In the genomic region with DNA sequence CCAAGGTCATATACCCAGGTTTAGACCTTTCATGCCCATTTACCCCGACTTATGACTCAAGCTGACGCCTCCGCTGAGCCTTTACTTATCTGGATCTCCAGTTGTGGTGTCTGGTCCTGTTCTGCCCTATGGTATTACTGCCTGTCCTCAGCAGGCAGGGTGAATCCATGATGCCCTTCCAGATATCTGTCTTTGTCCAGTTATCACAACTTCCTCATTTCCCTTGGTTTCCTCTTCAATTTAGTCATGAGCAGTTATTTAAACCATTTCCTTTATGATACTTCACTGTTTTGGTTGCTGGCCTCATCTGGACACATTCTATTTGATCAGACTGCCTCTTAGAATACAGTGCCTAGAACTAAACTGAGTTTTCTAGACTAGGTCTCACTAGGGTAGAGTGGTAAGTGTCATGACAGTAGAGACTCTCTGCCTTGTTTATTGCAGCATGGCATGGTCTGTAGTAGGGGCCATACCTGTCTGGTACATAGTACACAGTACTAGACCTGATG, we compare ENCODE assay signal across 9 cellular contexts.
DNase-seq lines count a peak whose midpoint lies in the region; ATAC-seq and TF ChIP-seq lines count a peak whose summit lies in the region.
"Had no signal": no experiment of that assay in that cellular context is flagged by ENCODE, and none has a peak within 500 bp of the region (broad histone marks: within the 10 kb centered on the region; RNA-seq: fewer than 3 reads in every experiment).

No MANE protein-coding gene starts in this region.

- peak; percentile 14 for DNase-seq in AG10803 (ENCODE audit: low read depth)
- no peak for DNase-seq in activated T-helper 2 cell treated with anti-CD3 and anti-CD28 coated beads, Interferon-gamma antibody, Interleukin-2, Interleukin-4, amounts not matched to agents 10 μg/mL and 5 μg/mL and 100 μg/mL, durations not matched to agents 14 hours and 24 hours and 36 hours (ENCODE audit: low spot score)
- no peak for DNase-seq in lower lobe of right lung
- no peak for DNase-seq in GM13977 (ENCODE audit: low spot score)
- no peak for DNase-seq in activated gamma-delta T cell (lab: John Stamatoyannopoulos, UW)
- no peak for DNase-seq in left ventricle myocardium inferior

- H3K4me1 ChIP-seq in lower lobe of right lung (no peaks in the 10 kb centered on the region), left ventricle myocardium inferior (no peaks in the 10 kb centered on the region)

- no peaks in the 10 kb centered on the region for H3K27me3 Mint-ChIP-seq in activated T-helper 2 cell treated with anti-CD3 and anti-CD28 coated beads, Interferon-gamma antibody, Interleukin-2, Interleukin-4, amounts not matched to agents 10 μg/mL and 5 μg/mL and 100 μg/mL, durations not matched to agents 14 hours and 24 hours and 36 hours (ENCODE audit: low read depth)
- H3K27me3 Mint-ChIP-seq: naive thymus-derived CD8-positive, alpha-beta T cell had no signal

- no peaks in the 10 kb centered on the region for H3K9me3 ChIP-seq in lower lobe of right lung
- no peaks in the 10 kb centered on the region for H3K9me3 ChIP-seq in left ventricle myocardium inferior (replicated peaks)

- H3K4me1 Mint-ChIP-seq in activated T-helper 2 cell treated with anti-CD3 and anti-CD28 coated beads, Interferon-gamma antibody, Interleukin-2, Interleukin-4, amounts not matched to agents 10 μg/mL and 5 μg/mL and 100 μg/mL, durations not matched to agents 14 hours and 24 hours and 36 hours (ENCODE audit: low read depth): peaks cover 25% of the 10 kb centered on the region

- H3K27me3 ChIP-seq in lower lobe of right lung (ENCODE audit: low read depth) (no peaks in the 10 kb centered on the region), left ventricle myocardium inferior (ENCODE audit: low read depth) (no peaks in the 10 kb centered on the region)

- peaks cover 56% of the 10 kb centered on the region for H3K36me3 Mint-ChIP-seq in activated T-helper 2 cell treated with anti-CD3 and anti-CD28 coated beads, Interferon-gamma antibody, Interleukin-2, Interleukin-4, amounts not matched to agents 10 μg/mL and 5 μg/mL and 100 μg/mL, durations not matched to agents 14 hours and 24 hours and 36 hours (ENCODE audit: low read depth)
- H3K36me3 Mint-ChIP-seq: naive thymus-derived CD8-positive, alpha-beta T cell had no signal

- TF ChIP-seq CTCF in AG10803 (conservative IDR thresholded peaks at IDR 0.05; ENCODE audit: low read length): no peak
- no peak for TF ChIP-seq CTCF in lower lobe of right lung (IDR thresholded peaks at IDR 0.05)
- no peak for TF ChIP-seq CTCF in GM13977 (IDR thresholded peaks at IDR 0.05; ENCODE audit: extremely low read depth, insufficient read depth, missing control alignments)
- TF ChIP-seq CTCF in left ventricle myocardium inferior (IDR thresholded peaks at IDR 0.05; ENCODE audit: borderline replicate concordance): no peak

- peak overlapping the region; percentile 59 for H3K27ac Mint-ChIP-seq in activated T-helper 2 cell treated with anti-CD3 and anti-CD28 coated beads, Interferon-gamma antibody, Interleukin-2, Interleukin-4, amounts not matched to agents 10 μg/mL and 5 μg/mL and 100 μg/mL, durations not matched to agents 14 hours and 24 hours and 36 hours

- H3K4me3 ChIP-seq in AG10803 (ENCODE audit: low read length) (no peak overlapping the region), lower lobe of right lung (no peak overlapping the region), left ventricle myocardium inferior (no peak overlapping the region)

- no peak overlapping the region for H3K4me3 Mint-ChIP-seq in activated T-helper 2 cell treated with anti-CD3 and anti-CD28 coated beads, Interferon-gamma antibody, Interleukin-2, Interleukin-4, amounts not matched to agents 10 μg/mL and 5 μg/mL and 100 μg/mL, durations not matched to agents 14 hours and 24 hours and 36 hours (ENCODE audit: low read depth)

- H3K9me3 Mint-ChIP-seq in activated T-helper 2 cell treated with anti-CD3 and anti-CD28 coated beads, Interferon-gamma antibody, Interleukin-2, Interleukin-4, amounts not matched to agents 10 μg/mL and 5 μg/mL and 100 μg/mL, durations not matched to agents 14 hours and 24 hours and 36 hours: no peaks in the 10 kb centered on the region

- intact Hi-C loops in activated T-helper 2 cell treated with anti-CD3 and anti-CD28 coated beads, Interferon-gamma antibody, Interleukin-2, Interleukin-4, amounts not matched to agents 10 μg/mL and 5 μg/mL and 100 μg/mL, durations not matched to agents 14 hours and 24 hours and 36 hours (cut with micrococcal nuclease): no loop called here
- intact Hi-C loops in lower lobe of right lung (cut with DNase I) (no loop called here), left ventricle myocardium inferior (cut with micrococcal nuclease) (no loop called here)

- ATAC-seq in GM19324 (IDR thresholded peaks at IDR 0.05; ENCODE audit: low FRiP score, unreplicated experiment) (peak; percentile 73), HG03378 (IDR thresholded peaks at IDR 0.05; ENCODE audit: unreplicated experiment) (peak; percentile 55), lower lobe of right lung (no peak)

- in situ Hi-C loops in GM13977 (cut with MboI; ENCODE audit: low pct_unique_long_range_greater_than_20kb, low sequenced_read_pairs, unreplicated experiment): no loop called here

- H3K27ac ChIP-seq in lower lobe of right lung (no peak overlapping the region), left ventricle myocardium inferior (replicated peaks) (no peak overlapping the region)

- H3K36me3 ChIP-seq in lower lobe of right lung: no peaks in the 10 kb centered on the region
- H3K36me3 ChIP-seq in left ventricle myocardium inferior: no peaks in the 10 kb centered on the region

Comparison
In these comparisons a context has a peak if more than half of its experiments do, and no peak if none do; other contexts are left out.
1. ATAC-seq: peak in GM19324 (single experiment) and HG03378 (single experiment); none in lower lobe of right lung (0 of 2).